In the genomic region with DNA sequence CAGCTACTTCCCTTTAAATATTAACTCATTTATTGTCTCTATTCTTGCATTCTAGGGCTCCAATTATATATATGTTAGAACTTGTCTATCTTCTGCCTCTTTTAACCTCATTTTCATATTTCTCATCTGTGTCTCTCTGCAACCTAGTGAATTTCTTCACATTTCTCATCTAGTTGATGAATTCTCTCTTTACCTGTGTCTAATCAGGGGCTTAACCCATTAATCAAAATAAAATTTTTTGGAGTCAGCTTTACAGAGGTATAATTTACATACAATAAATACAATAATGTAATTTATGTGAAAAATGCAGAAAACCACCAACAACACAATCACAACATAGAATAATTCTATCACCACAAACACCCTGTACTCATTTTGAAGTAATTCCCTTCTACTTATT, we compare ENCODE assay signal across 33 cellular contexts.
DNase-seq lines count a peak whose midpoint lies in the region; ATAC-seq, FAIRE-seq and TF ChIP-seq lines count a peak whose summit lies in the region.
"Had no signal": no experiment of that assay in that cellular context is flagged by ENCODE, and none has a peak within 500 bp of the region (broad histone marks: within the 10 kb centered on the region; RNA-seq: fewer than 3 reads in every experiment).

No MANE protein-coding gene starts in this region.

- H3K4me2 ChIP-seq in SK-N-SH (no peak overlapping the region), HepG2 (ENCODE audit: low read depth, low read length) (no peak overlapping the region), K562 (ENCODE audit: insufficient read depth, low read length) (no peak overlapping the region)
- H3K4me2 ChIP-seq: A549; BLaER1; BLaER1 treated with 17β-estradiol and CSF1 and Interleukin-3, amounts not matched to agents 10 nM and 100 nM had no signal

- DNase-seq in SK-N-SH (no peak), HepG2 (ENCODE audit: low spot score) (no peak), right lobe of liver (no peak), K562 (ENCODE audit: extremely low read depth in 1 of 4, low spot score in 3 of 4) (no peak), DMS79 treated with DMSO at 0.1 percent for 48 hours (lab: John Stamatoyannopoulos, UW) (no peak), NCI-H345 treated with DMSO at 0.1 percent for 48 hours (lab: John Stamatoyannopoulos, UW; ENCODE audit: unreplicated experiment) (no peak)
- DNase-seq: 8988T; ACHN; AML-193; BE2C; C1 segment of cervical spinal cord; Caco-2; Calu3; CD4-positive, alpha-beta memory T cell; CD4-positive, alpha-beta T cell; CD4-positive, CD25-positive, alpha-beta regulatory T cell; CD8-positive, alpha-beta memory T cell; CD8-positive, alpha-beta T cell; COR-L47; DMS 273 treated with DMSO at 0.1 percent for 48 hours; DMS153; DMS53; DMS79; DND-41; EL had no signal

- H3K9ac ChIP-seq in SK-N-SH (no peak overlapping the region), HepG2 (ENCODE audit: insufficient read depth, low read depth, low read length) (no peak overlapping the region), K562 (ENCODE audit: insufficient read depth in 1 of 2, low read depth in 2 of 2, low read length in 2 of 2) (no peak overlapping the region)
- H3K9ac ChIP-seq: BLaER1; BLaER1 treated with 17β-estradiol and CSF1 and Interleukin-3, amounts not matched to agents 10 nM and 100 nM had no signal

- no peaks in the 10 kb centered on the region for H3K9me1 ChIP-seq in K562 (ENCODE audit: control insufficient read depth, insufficient read depth, low read length)

- H3K4me3 ChIP-seq in SK-N-SH (ENCODE audit: low read depth in 2 of 2, low read length in 1 of 2), result no peak overlapping the region
- H3K4me3 ChIP-seq in HepG2 (replicated peaks in 1 of 3; ENCODE audit: insufficient read depth in 1 of 3, low read depth in 2 of 3, low read length in 3 of 3), result no peak overlapping the region
- H3K4me3 ChIP-seq in right lobe of liver, result no peak overlapping the region
- no peak overlapping the region for H3K4me3 ChIP-seq in HEK293 (ENCODE audit: low read depth, low read length)
- H3K4me3 ChIP-seq in K562, result no peak overlapping the region
- H3K4me3 ChIP-seq: A549; BLaER1; BLaER1 treated with 17β-estradiol and CSF1 and Interleukin-3, amounts not matched to agents 10 nM and 100 nM had no signal

- TF ChIP-seq POLR2A in HepG2 (IDR thresholded peaks at IDR 0.05; ENCODE audit: insufficient read depth in 1 of 2, low read depth in 2 of 2, low read length in 2 of 2), result no peak
- TF ChIP-seq POLR2A in right lobe of liver (IDR thresholded peaks at IDR 0.05), result no peak
- TF ChIP-seq POLR2A in K562 (conservative IDR thresholded peaks at IDR 0.05), result no peak

- no TSS peak for BruUV-seq in HepG2 (replicated peaks; lab: Mats Ljungman, UMichigan)
- no TSS peak for BruUV-seq in K562 (replicated peaks; lab: Mats Ljungman, UMichigan)

- H3K4me1 ChIP-seq in SK-N-SH (ENCODE audit: control insufficient read depth in 1 of 2, insufficient read depth in 2 of 2, low read depth in 1 of 2, low read length in 1 of 2), result no peaks in the 10 kb centered on the region
- H3K4me1 ChIP-seq in HepG2 (ENCODE audit: insufficient read depth, low read length), result no peaks in the 10 kb centered on the region; the same call in 1 of the 2 replicates
- H3K4me1 ChIP-seq in right lobe of liver, result peaks cover 0 to 4% (median 0%) of the 10 kb centered on the region in 4 donors
- no peaks in the 10 kb centered on the region for H3K4me1 ChIP-seq in HEK293 (ENCODE audit: control insufficient read depth, insufficient read depth, low read length)
- no peaks in the 10 kb centered on the region for H3K4me1 ChIP-seq in K562 (replicated peaks in 1 of 2; ENCODE audit: control insufficient read depth in 2 of 2, insufficient read depth in 2 of 2, low read length in 2 of 2)
- H3K4me1 ChIP-seq: A549, BE2C, BLaER1, Caco-2 had no signal

- H2AFZ ChIP-seq in SK-N-SH (ENCODE audit: low read depth) (no peak overlapping the region), HepG2 (ENCODE audit: low read length) (no peak overlapping the region), K562 (ENCODE audit: low read depth, low read length) (no peak overlapping the region)

- POLR2A ChIA-PET in SK-N-SH (lab: Yijun Ruan, JAX), result no interaction called here
- POLR2A ChIA-PET in HepG2 (lab: Yijun Ruan, JAX), result no interaction called here
- POLR2A ChIA-PET in HEK293 (lab: Yijun Ruan, JAX), result no interaction called here
- POLR2A ChIA-PET in K562 (lab: Yijun Ruan, JAX), result no interaction called here

- H3K27ac ChIP-seq in SK-N-SH (ENCODE audit: low read depth in 2 of 2, low read length in 1 of 2) (no peak overlapping the region), HepG2 (ENCODE audit: extremely low read length, insufficient read depth, low read length) (peak overlapping the region; percentile 16), right lobe of liver (no peak overlapping the region), HEK293 (ENCODE audit: extremely low read depth, low read depth, low read length) (no peak overlapping the region), K562 (ENCODE audit: extremely low read depth, low read depth, low read length) (no peak overlapping the region)
- H3K27ac ChIP-seq: 22Rv1; A549; BLaER1; BLaER1 treated with 17β-estradiol and CSF1 and Interleukin-3, amounts not matched to agents 10 nM and 100 nM; C4-2B had no signal

- ATAC-seq in SK-N-SH treated with all-trans-retinoic acid at 6 μM for 48 hours, result no peak
- ATAC-seq in HepG2, result no peak
- no peak for ATAC-seq in right lobe of liver
- no peak for ATAC-seq in K562
- ATAC-seq: A549; CD8-positive, alpha-beta T cell had no signal

- H3K79me2 ChIP-seq in SK-N-SH (ENCODE audit: insufficient read depth) (no peaks in the 10 kb centered on the region), HepG2 (ENCODE audit: insufficient read depth, low read length) (no peaks in the 10 kb centered on the region), K562 (ENCODE audit: control insufficient read depth, insufficient read depth, low read length) (no peaks in the 10 kb centered on the region)

- TF ChIP-seq EP300 in SK-N-SH (IDR thresholded peaks at IDR 0.05; ENCODE audit: borderline replicate concordance in 1 of 2, low read depth in 1 of 2, low read length in 1 of 2), result no peak
- no peak for TF ChIP-seq EP300 in HepG2 (IDR thresholded peaks at IDR 0.05; ENCODE audit: low read depth in 2 of 2, low read length in 2 of 2)
- TF ChIP-seq EP300 in HepG2 (CRISPR knock-in tag; IDR thresholded peaks at IDR 0.05; ENCODE audit: borderline replicate concordance), result no peak
- TF ChIP-seq EP300 in K562 (IDR thresholded peaks at IDR 0.05; ENCODE audit: low read length), result no peak

- TF ChIP-seq CTCF in SK-N-SH (IDR thresholded peaks at IDR 0.05) (no peak), HepG2 (CRISPR knock-in tag; IDR thresholded peaks at IDR 0.05) (no peak), right lobe of liver (IDR thresholded peaks at IDR 0.05) (no peak), HEK293 (tag by site-specific recombination; IDR thresholded peaks at IDR 0.05) (no peak), K562 (IDR thresholded peaks at IDR 0.05 in 2 of 3, conservative IDR thresholded peaks at IDR 0.05 in 1 of 3; ENCODE audit: insufficient read depth in 2 of 3, low read depth in 1 of 3, low read length in 3 of 3) (no peak)

- in situ Hi-C loops in HepG2 (cut with HindIII; ENCODE audit: extremely low pct_ligation_motif_present, low pct_unique_long_range_greater_than_20kb), result no loop called here
- in situ Hi-C loops in K562 (cut with MboI), result no loop called here

- FAIRE-seq in HepG2 (lab: Jason Lieb, UNC) (no peak), K562 (lab: Jason Lieb, UNC) (no peak)
- FAIRE-seq: A549, D721Med had no signal

- no peaks in the 10 kb centered on the region for H3K9me2 ChIP-seq in SK-N-SH

- H4K20me1 ChIP-seq in SK-N-SH (ENCODE audit: insufficient read depth), result no peaks in the 10 kb centered on the region
- no peaks in the 10 kb centered on the region for H4K20me1 ChIP-seq in HepG2 (ENCODE audit: insufficient read depth, low read length)
- no peaks in the 10 kb centered on the region for H4K20me1 ChIP-seq in K562 (replicated peaks; ENCODE audit: control insufficient read depth, insufficient read depth, low read length)
- H4K20me1 ChIP-seq: BLaER1; BLaER1 treated with 17β-estradiol and CSF1 and Interleukin-3, amounts not matched to agents 10 nM and 100 nM had no signal

- no peaks in the 10 kb centered on the region for H3K9me3 ChIP-seq in SK-N-SH
- no peaks in the 10 kb centered on the region for H3K9me3 ChIP-seq in HepG2 (ENCODE audit: low read length)
- no peaks in the 10 kb centered on the region for H3K9me3 ChIP-seq in right lobe of liver
- H3K9me3 ChIP-seq in HEK293 (ENCODE audit: control insufficient read depth, insufficient read depth, low read depth, low read length), result no peaks in the 10 kb centered on the region
- no peaks in the 10 kb centered on the region for H3K9me3 ChIP-seq in K562 (replicated peaks; ENCODE audit: control insufficient read depth, insufficient read depth, low read depth, low read length)
- H3K9me3 ChIP-seq: BE2C; BLaER1; BLaER1 treated with 17β-estradiol and CSF1 and Interleukin-3, amounts not matched to agents 10 nM and 100 nM; Caco-2 had no signal

- H3K36me3 ChIP-seq in SK-N-SH (replicated peaks in 1 of 2; ENCODE audit: control insufficient read depth in 1 of 2, insufficient read depth in 2 of 2, low read length in 1 of 2) (no peaks in the 10 kb centered on the region), HepG2 (replicated peaks in 1 of 2; ENCODE audit: control insufficient read depth in 1 of 2, insufficient read depth in 2 of 2, low read length in 2 of 2) (peaks cover 2 to 9% of the 10 kb centered on the region in 2 experiments; a peak in 3 of 5 replicates), right lobe of liver (no peaks in the 10 kb centered on the region), HEK293 (ENCODE audit: control insufficient read depth in 2 of 2, insufficient read depth in 1 of 2, low read length in 2 of 2) (no peaks in the 10 kb centered on the region), K562 (ENCODE audit: control insufficient read depth, insufficient read depth, low read length) (no peaks in the 10 kb centered on the region)
- H3K36me3 ChIP-seq: BE2C; BLaER1; BLaER1 treated with 17β-estradiol and CSF1 and Interleukin-3, amounts not matched to agents 10 nM and 100 nM had no signal

- CTCF ChIA-PET in SK-N-SH (lab: Yijun Ruan, JAX), result no interaction called here
- CTCF ChIA-PET in HepG2 (lab: Yijun Ruan, JAX; ENCODE audit: low intra/inter-chr PET ratio, low total read pairs), result no interaction called here
- CTCF ChIA-PET in HEK293 (lab: Yijun Ruan, JAX), result interaction anchor here (0.7 kb wide), 1 partner anchor 64 kb away, joined by 3 read pairs; no protein-coding TSS in a partner anchor
- CTCF ChIA-PET in K562 (lab: Yijun Ruan, JAX; ENCODE audit: low intra/inter-chr PET ratio), result no interaction called here

- TF ChIP-seq RAD21 in SK-N-SH (IDR thresholded peaks at IDR 0.05; ENCODE audit: low read length), result no peak
- no peak for TF ChIP-seq RAD21 in HepG2 (CRISPR knock-in tag; IDR thresholded peaks at IDR 0.05)
- TF ChIP-seq RAD21 in K562 (CRISPR knock-in tag; conservative IDR thresholded peaks at IDR 0.05 in 1 of 2, IDR thresholded peaks at IDR 0.05 in 1 of 2), result no peak

- no peaks in the 10 kb centered on the region for H3F3A ChIP-seq in SK-N-SH (replicated peaks; ENCODE audit: insufficient read depth)

- intact Hi-C loops in HepG2 (cut with micrococcal nuclease; ENCODE audit: unreplicated experiment) (no loop called here), right lobe of liver (cut with DNase I) (no loop called here), K562 (cut with micrococcal nuclease) (no loop called here)

- no peaks in the 10 kb centered on the region for H3K27me3 ChIP-seq in SK-N-SH (ENCODE audit: insufficient read depth)
- no peaks in the 10 kb centered on the region for H3K27me3 ChIP-seq in HepG2 (ENCODE audit: control insufficient read depth in 1 of 2, insufficient read depth in 2 of 2, low read length in 2 of 2)
- no peaks in the 10 kb centered on the region for H3K27me3 ChIP-seq in right lobe of liver
- H3K27me3 ChIP-seq in K562 (ENCODE audit: control insufficient read depth in 2 of 2, insufficient read depth in 2 of 2, low read length in 2 of 2), result no peaks in the 10 kb centered on the region
- H3K27me3 ChIP-seq: BE2C; BLaER1; BLaER1 treated with 17β-estradiol and CSF1 and Interleukin-3, amounts not matched to agents 10 nM and 100 nM had no signal
